Comparison of ENCODE assay signal across 7 cellular contexts in genomic region chr17:38726145-38726544, GRCh38. TPM values are rescaled to one million over a fixed set of nuclear protein-coding genes. Genes with fewer than 3 reads are reported as not detected.
DNase-seq lines count a peak whose midpoint lies in the region; ATAC-seq and TF ChIP-seq lines count a peak whose summit lies in the region.
"Not testable (repeated sequence)": the region's sequence is repeated elsewhere in the genome, so short reads cannot be mapped to it uniquely, and the experiment has no call there.

No MANE protein-coding gene starts in this region.

- not testable (repeated sequence) for TF ChIP-seq POLR2A in Peyer's patch (IDR thresholded peaks at IDR 0.05)

- H3K36me3 ChIP-seq in CD8-positive, alpha-beta T cell (ENCODE audit: insufficient read depth, low read length), result peaks cover 12% of the 10 kb centered on the region
- peaks cover 0 to 18% (median 0%) of the 10 kb centered on the region in 3 donors for H3K36me3 ChIP-seq in Peyer's patch

- DNase-seq in CD8-positive, alpha-beta T cell; activated CD8-positive, alpha-beta T cell treated with anti-CD3 and anti-CD28 coated beads for 36 hours; activated naive CD4-positive, alpha-beta T cell treated with anti-CD3 and anti-CD28 coated beads, Interleukin-2, amount 10 ng/mL, durations not matched to agents 7 days and 5 days; effector memory CD8-positive, alpha-beta T cell; natural killer cell treated with Interleukin-12 subunit alpha and Interleukin-12 subunit beta and Interleukin-15 and Interleukin-18, amount 100 ng/mL, for 72 hours (ENCODE audit: low spot score): not testable (repeated sequence)
- peak in 2 of 3 donors; percentile 81 to 86 for DNase-seq in Peyer's patch

- not testable (repeated sequence) for H3K4me3 ChIP-seq in CD8-positive, alpha-beta T cell (ENCODE audit: low read depth, low read length); Peyer's patch

- H3K36me3 Mint-ChIP-seq in CD8-positive, alpha-beta T cell, result peaks cover 36% of the 10 kb centered on the region
- H3K36me3 Mint-ChIP-seq in IgD-negative memory B cell; natural killer cell treated with Interleukin-12 subunit alpha and Interleukin-12 subunit beta and Interleukin-15 and Interleukin-18, amount 100 ng/mL, for 72 hours: not testable (repeated sequence)
- H3K36me3 Mint-ChIP-seq in activated CD8-positive, alpha-beta T cell treated with anti-CD3 and anti-CD28 coated beads for 36 hours (ENCODE audit: low read depth), result peaks cover 41% of the 10 kb centered on the region
- peaks cover 43% of the 10 kb centered on the region for H3K36me3 Mint-ChIP-seq in activated naive CD4-positive, alpha-beta T cell treated with anti-CD3 and anti-CD28 coated beads, Interleukin-2, amount 10 ng/mL, durations not matched to agents 7 days and 5 days
- peaks cover 52% of the 10 kb centered on the region for H3K36me3 Mint-ChIP-seq in effector memory CD8-positive, alpha-beta T cell (ENCODE audit: insufficient read depth)

- peaks cover 68% of the 10 kb centered on the region for H3K4me1 ChIP-seq in CD8-positive, alpha-beta T cell (ENCODE audit: insufficient read depth, low read length)
- peaks cover 3 to 44% (median 26%) of the 10 kb centered on the region in 4 donors for H3K4me1 ChIP-seq in Peyer's patch

- CTCF ChIA-PET in CD8-positive, alpha-beta T cell (lab: Charles Lee), result interaction anchor here (3.1 to 3.2 kb wide), 2 partner anchors 9 to 49 kb away, joined by 17 to 20 read pairs; no protein-coding TSS in a partner anchor
- CTCF ChIA-PET in activated CD8-positive, alpha-beta T cell treated with anti-CD3 and anti-CD28 coated beads for 36 hours (lab: Charles Lee), result not testable (repeated sequence)
- CTCF ChIA-PET in activated naive CD4-positive, alpha-beta T cell treated with anti-CD3 and anti-CD28 coated beads, Interleukin-2, amount 10 ng/mL, durations not matched to agents 7 days and 5 days (lab: Charles Lee), result interaction anchor here (2.0 kb wide), 1 partner anchor 49 kb away, joined by 4 read pairs; no protein-coding TSS in a partner anchor

- intact Hi-C loops in CD8-positive, alpha-beta T cell (cut with DNase I, micrococcal nuclease); activated CD8-positive, alpha-beta T cell treated with anti-CD3 and anti-CD28 coated beads for 36 hours (cut with micrococcal nuclease): not testable (repeated sequence)

- not testable (repeated sequence) for H3K27me3 ChIP-seq in CD8-positive, alpha-beta T cell (ENCODE audit: insufficient read depth, low read length); Peyer's patch

- not testable (repeated sequence) for H3K27me3 Mint-ChIP-seq in CD8-positive, alpha-beta T cell (ENCODE audit: low read depth); IgD-negative memory B cell; activated CD8-positive, alpha-beta T cell treated with anti-CD3 and anti-CD28 coated beads for 36 hours; activated naive CD4-positive, alpha-beta T cell treated with anti-CD3 and anti-CD28 coated beads, Interleukin-2, amount 10 ng/mL, durations not matched to agents 7 days and 5 days; effector memory CD8-positive, alpha-beta T cell; natural killer cell treated with Interleukin-12 subunit alpha and Interleukin-12 subunit beta and Interleukin-15 and Interleukin-18, amount 100 ng/mL, for 72 hours

- H3K4me1 Mint-ChIP-seq in CD8-positive, alpha-beta T cell (ENCODE audit: low read depth), result peaks cover 64% of the 10 kb centered on the region
- peaks cover 20 to 33% (median 31%) of the 10 kb centered on the region in 3 donors for H3K4me1 Mint-ChIP-seq in IgD-negative memory B cell
- H3K4me1 Mint-ChIP-seq in activated CD8-positive, alpha-beta T cell treated with anti-CD3 and anti-CD28 coated beads for 36 hours (ENCODE audit: low read depth), result peaks cover 62% of the 10 kb centered on the region
- peaks cover 62% of the 10 kb centered on the region for H3K4me1 Mint-ChIP-seq in activated naive CD4-positive, alpha-beta T cell treated with anti-CD3 and anti-CD28 coated beads, Interleukin-2, amount 10 ng/mL, durations not matched to agents 7 days and 5 days
- peaks cover 59 to 62% of the 10 kb centered on the region in 2 donors for H3K4me1 Mint-ChIP-seq in effector memory CD8-positive, alpha-beta T cell (ENCODE audit: low read depth in 2 of 2)
- H3K4me1 Mint-ChIP-seq in natural killer cell treated with Interleukin-12 subunit alpha and Interleukin-12 subunit beta and Interleukin-15 and Interleukin-18, amount 100 ng/mL, for 72 hours (ENCODE audit: low read depth in 2 of 2), result peaks cover 50 to 59% of the 10 kb centered on the region in 2 donors

- peak overlapping the region; percentile 80 for H3K27ac Mint-ChIP-seq in CD8-positive, alpha-beta T cell
- H3K27ac Mint-ChIP-seq in IgD-negative memory B cell, result peak overlapping the region in 2 of 3 donors; percentile 8 to 39
- H3K27ac Mint-ChIP-seq in activated CD8-positive, alpha-beta T cell treated with anti-CD3 and anti-CD28 coated beads for 36 hours, result peak overlapping the region; percentile 88
- peak overlapping the region; percentile 82 for H3K27ac Mint-ChIP-seq in activated naive CD4-positive, alpha-beta T cell treated with anti-CD3 and anti-CD28 coated beads, Interleukin-2, amount 10 ng/mL, durations not matched to agents 7 days and 5 days
- peak overlapping the region; percentile 83 to 94 for H3K27ac Mint-ChIP-seq in effector memory CD8-positive, alpha-beta T cell
- peak overlapping the region; percentile 94 to 98 for H3K27ac Mint-ChIP-seq in natural killer cell treated with Interleukin-12 subunit alpha and Interleukin-12 subunit beta and Interleukin-15 and Interleukin-18, amount 100 ng/mL, for 72 hours

- H3K4me3 Mint-ChIP-seq in CD8-positive, alpha-beta T cell; activated naive CD4-positive, alpha-beta T cell treated with anti-CD3 and anti-CD28 coated beads, Interleukin-2, amount 10 ng/mL, durations not matched to agents 7 days and 5 days: not testable (repeated sequence)
- H3K4me3 Mint-ChIP-seq in IgD-negative memory B cell, result peak overlapping the region in 2 of 4 donors; percentile 27 to 73
- H3K4me3 Mint-ChIP-seq in activated CD8-positive, alpha-beta T cell treated with anti-CD3 and anti-CD28 coated beads for 36 hours, result peak overlapping the region; percentile 8
- H3K4me3 Mint-ChIP-seq in effector memory CD8-positive, alpha-beta T cell, result peak overlapping the region; percentile 33 to 70
- peak overlapping the region; percentile 67 for H3K4me3 Mint-ChIP-seq in natural killer cell treated with Interleukin-12 subunit alpha and Interleukin-12 subunit beta and Interleukin-15 and Interleukin-18, amount 100 ng/mL, for 72 hours

- not testable (repeated sequence) for H3K9me3 Mint-ChIP-seq in CD8-positive, alpha-beta T cell; IgD-negative memory B cell; activated CD8-positive, alpha-beta T cell treated with anti-CD3 and anti-CD28 coated beads for 36 hours; activated naive CD4-positive, alpha-beta T cell treated with anti-CD3 and anti-CD28 coated beads, Interleukin-2, amount 10 ng/mL, durations not matched to agents 7 days and 5 days; effector memory CD8-positive, alpha-beta T cell; natural killer cell treated with Interleukin-12 subunit alpha and Interleukin-12 subunit beta and Interleukin-15 and Interleukin-18, amount 100 ng/mL, for 72 hours

- POLR2A ChIA-PET in CD8-positive, alpha-beta T cell (lab: Charles Lee), result interaction anchor here (3.8 kb wide), 1 partner anchor 20 kb away, joined by 89 read pairs; the partner anchor contains the start of gene MLLT6
- POLR2A ChIA-PET in activated CD8-positive, alpha-beta T cell treated with anti-CD3 and anti-CD28 coated beads for 36 hours (lab: Charles Lee), result interaction anchor here (1.2 to 15.9 kb wide), 3 partner anchors 17 to 52 kb away, joined by 3 to 390 read pairs (median 33); partner anchors contain the start of genes EPOP, MLLT6 and PSMB3

- not testable (repeated sequence) for ATAC-seq in CD8-positive, alpha-beta T cell; activated CD8-positive, alpha-beta T cell treated with anti-CD3 and anti-CD28 coated beads for 36 hours; effector memory CD8-positive, alpha-beta T cell (replicated peaks); natural killer cell treated with Interleukin-12 subunit alpha and Interleukin-12 subunit beta and Interleukin-15 and Interleukin-18, amount 100 ng/mL, for 72 hours

- H3K9me3 ChIP-seq in CD8-positive, alpha-beta T cell (ENCODE audit: low read length); Peyer's patch: not testable (repeated sequence)

- not testable (repeated sequence) for TF ChIP-seq CTCF in CD8-positive, alpha-beta T cell (IDR thresholded peaks at IDR 0.05); Peyer's patch (IDR thresholded peaks at IDR 0.05); activated CD8-positive, alpha-beta T cell treated with anti-CD3 and anti-CD28 coated beads for 36 hours (IDR thresholded peaks at IDR 0.05)

- H3K27ac ChIP-seq in CD8-positive, alpha-beta T cell (ENCODE audit: low read depth, low read length), result not testable (repeated sequence)
- peak overlapping the region in 3 of 4 donors; percentile 28 to 76 (median 34) for H3K27ac ChIP-seq in Peyer's patch

RNA-seq across cellular contexts. Expression of gene CISD3, which starts 4.0 kb away (rescaled TPM):
- 1 to 10 TPM; 3.5 to 5.7 TPM for total RNA-seq in CD8-positive, alpha-beta T cell
- 29.1 TPM for polyA plus RNA-seq in IgD-negative memory B cell
- total RNA-seq in Peyer's patch, result 10 to 100 TPM; 10.7 to 55.0 (median 43.2) TPM
- 10 to 100 TPM; 43.2 to 44.2 TPM for total RNA-seq in activated CD8-positive, alpha-beta T cell treated with anti-CD3 and anti-CD28 coated beads for 36 hours
- total RNA-seq in natural killer cell treated with Interleukin-12 subunit alpha and Interleukin-12 subunit beta and Interleukin-15 and Interleukin-18, amount 100 ng/mL, for 72 hours, result 10 to 100 TPM; 48.3 to 58.7 TPM

RNA-seq across cellular contexts. Expression of gene MLLT6, which starts 21.1 kb away (rescaled TPM):
- 100 to 1,000 TPM; 313 to 316 TPM for total RNA-seq in CD8-positive, alpha-beta T cell
- 7.9 TPM for polyA plus RNA-seq in IgD-negative memory B cell
- total RNA-seq in Peyer's patch, result 100 to 1,000 TPM in 3 of 4 donors, 10 to 100 TPM in 1; 69.2 to 297 (median 190) TPM
- 100 to 1,000 TPM; 145 to 148 TPM for total RNA-seq in activated CD8-positive, alpha-beta T cell treated with anti-CD3 and anti-CD28 coated beads for 36 hours
- total RNA-seq in natural killer cell treated with Interleukin-12 subunit alpha and Interleukin-12 subunit beta and Interleukin-15 and Interleukin-18, amount 100 ng/mL, for 72 hours, result 100 to 1,000 TPM; 319 to 324 TPM

RNA-seq across cellular contexts. Expression of gene PCGF2, which starts 22.0 kb away (rescaled TPM):
- not detected for total RNA-seq in CD8-positive, alpha-beta T cell
- polyA plus RNA-seq in IgD-negative memory B cell, result not detected
- total RNA-seq in Peyer's patch, result 10 to 100 TPM in 2 of 4 donors, 1 to 10 TPM in 2; 8.3 to 41.9 (median 14.5) TPM
- 1 to 10 TPM in 1 of 2 experiments, under 1 TPM in 1; 0.50 to 1.2 TPM for total RNA-seq in activated CD8-positive, alpha-beta T cell treated with anti-CD3 and anti-CD28 coated beads for 36 hours
- not detected for total RNA-seq in natural killer cell treated with Interleukin-12 subunit alpha and Interleukin-12 subunit beta and Interleukin-15 and Interleukin-18, amount 100 ng/mL, for 72 hours

RNA-seq across cellular contexts. Expression of gene PSMB3, which starts 26.4 kb away (rescaled TPM):
- total RNA-seq in CD8-positive, alpha-beta T cell, result 10 to 100 TPM; 53.6 to 64.2 TPM
- 426 TPM for polyA plus RNA-seq in IgD-negative memory B cell
- total RNA-seq in Peyer's patch, result 100 to 1,000 TPM; 106 to 165 (median 109) TPM
- 100 to 1,000 TPM; 275 to 279 TPM for total RNA-seq in activated CD8-positive, alpha-beta T cell treated with anti-CD3 and anti-CD28 coated beads for 36 hours
- total RNA-seq in natural killer cell treated with Interleukin-12 subunit alpha and Interleukin-12 subunit beta and Interleukin-15 and Interleukin-18, amount 100 ng/mL, for 72 hours, result 100 to 1,000 TPM; 288 to 306 TPM

RNA-seq across cellular contexts. Expression of gene EPOP, which starts 51.4 kb away (rescaled TPM):
- under 1 TPM; 0.89 to 0.98 TPM for total RNA-seq in CD8-positive, alpha-beta T cell
- not detected for polyA plus RNA-seq in IgD-negative memory B cell
- 1 to 10 TPM in 1 of 4 donors, under 1 TPM in 1, not detected in 2; 0.54 to 3.3 TPM for total RNA-seq in Peyer's patch
- total RNA-seq in activated CD8-positive, alpha-beta T cell treated with anti-CD3 and anti-CD28 coated beads for 36 hours, result 10 to 100 TPM; 31.8 to 32.2 TPM
- 10 to 100 TPM; 20.5 to 41.0 TPM for total RNA-seq in natural killer cell treated with Interleukin-12 subunit alpha and Interleukin-12 subunit beta and Interleukin-15 and Interleukin-18, amount 100 ng/mL, for 72 hours

Comparison
In these comparisons a context has a peak if more than half of its experiments do, and no peak if none do; other contexts are left out.
1. H3K27ac Mint-ChIP-seq: peak in every context shown above with its lines; median percentile 96 in natural killer cell treated with Interleukin-12 subunit alpha and Interleukin-12 subunit beta and Interleukin-15 and Interleukin-18, amount 100 ng/mL, for 72 hours; 88 in effector memory CD8-positive, alpha-beta T cell; 88 in activated CD8-positive, alpha-beta T cell treated with anti-CD3 and anti-CD28 coated beads for 36 hours; 82 in activated naive CD4-positive, alpha-beta T cell treated with anti-CD3 and anti-CD28 coated beads, Interleukin-2, amount 10 ng/mL, durations not matched to agents 7 days and 5 days; 80 in CD8-positive, alpha-beta T cell; 24 in IgD-negative memory B cell.
2. RNA of gene PCGF2, which starts 22.0 kb away (total RNA-seq): 8.3 to 41.9 TPM in Peyer's patch; 0.50 to 1.2 TPM in activated CD8-positive, alpha-beta T cell treated with anti-CD3 and anti-CD28 coated beads for 36 hours, not detected in natural killer cell treated with Interleukin-12 subunit alpha and Interleukin-12 subunit beta and Interleukin-15 and Interleukin-18, amount 100 ng/mL, for 72 hours and not detected in CD8-positive, alpha-beta T cell; every median in the first group is over 4 times any median in the second.